ENCODE assay signal across 7 cellular contexts in the genomic region with DNA sequence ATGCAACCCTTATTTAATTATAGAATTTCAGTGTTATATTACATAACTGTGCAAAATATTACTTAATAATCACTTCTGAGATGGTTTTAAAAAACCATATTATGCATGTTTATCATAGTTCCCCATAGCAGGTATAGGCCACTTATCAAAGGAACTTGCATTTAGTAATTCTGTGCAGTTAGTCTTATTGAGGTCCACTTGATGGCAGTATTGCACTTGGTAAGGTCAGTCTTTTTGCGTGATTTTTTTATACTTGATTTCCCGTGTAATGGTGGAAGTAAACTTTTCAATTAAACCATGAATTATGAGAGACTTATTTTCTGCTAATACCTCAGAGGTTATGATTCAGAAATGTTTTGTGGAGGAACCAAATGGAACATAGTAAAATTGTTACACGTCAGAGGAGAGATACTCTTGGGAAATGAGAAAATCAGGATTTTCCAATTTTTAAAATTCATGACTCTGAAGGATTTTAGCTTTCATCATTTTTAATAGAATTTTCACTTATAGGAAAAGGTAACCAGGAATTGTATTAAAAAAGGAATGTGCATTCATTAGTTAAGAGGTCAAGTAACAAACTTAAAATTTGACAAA.
DNase-seq lines count a peak whose midpoint lies in the region; ATAC-seq and TF ChIP-seq lines count a peak whose summit lies in the region.

No MANE protein-coding gene starts in this region.

- CTCF ChIA-PET in RWPE1 (lab: Yijun Ruan, JAX): interaction anchor here (0.6 to 0.7 kb wide), 3 partner anchors 516 to 707 kb away, joined by 3 to 5 read pairs (median 4); no protein-coding TSS in a partner anchor

- peaks cover 0 to 2% of the 10 kb centered on the region in 2 donors for H3K4me1 Mint-ChIP-seq in stimulated activated naive B cell treated with anti-CD40 and anti-IgM and Interleukin-4, amounts not matched to agents 10 μg/mL and 1 μg/mL and 100 μg/mL, for 72 hours

- TF ChIP-seq CTCF in GM06990 (IDR thresholded peaks at IDR 0.05; ENCODE audit: insufficient read depth, low read length, poor library complexity, severe bottlenecking): peak; percentile 5
- TF ChIP-seq CTCF in RWPE1 (conservative IDR thresholded peaks at IDR 0.05; ENCODE audit: low read depth): peak; percentile 54

- POLR2A ChIA-PET in RWPE1 (lab: Yijun Ruan, JAX; ENCODE audit: low non-redundant PET): no interaction called here

- H3K36me3 Mint-ChIP-seq in stimulated activated naive B cell treated with anti-CD40 and anti-IgM and Interleukin-4, amounts not matched to agents 10 μg/mL and 1 μg/mL and 100 μg/mL, for 72 hours: no peaks in the 10 kb centered on the region

- H3K4me3 ChIP-seq in GM06990 (replicated peaks; ENCODE audit: low read depth, low read length): no peak overlapping the region

- ATAC-seq in stimulated activated naive B cell treated with anti-CD40 and anti-IgM and Interleukin-4, amounts not matched to agents 10 μg/mL and 1 μg/mL and 100 μg/mL, for 72 hours (replicated peaks): peak; percentile 49 to 57
- no peak for ATAC-seq in GM19324 (IDR thresholded peaks at IDR 0.05; ENCODE audit: low FRiP score, unreplicated experiment)

- no peak overlapping the region for H3K4me3 Mint-ChIP-seq in stimulated activated naive B cell treated with anti-CD40 and anti-IgM and Interleukin-4, amounts not matched to agents 10 μg/mL and 1 μg/mL and 100 μg/mL, for 72 hours

- H3K27me3 ChIP-seq in GM06990 (replicated peaks; ENCODE audit: control insufficient read depth, insufficient read depth, low read length): no peaks in the 10 kb centered on the region

- H3K36me3 ChIP-seq in GM06990 (ENCODE audit: control insufficient read depth, insufficient read depth, low read length): no peaks in the 10 kb centered on the region

- no peak for DNase-seq in GM06990 (ENCODE audit: extremely low read depth, insufficient read length)
- peak; percentile 6 for DNase-seq in HuH-7.5 (ENCODE audit: low spot score)
- peak; percentile 20 for DNase-seq in RWPE1 (ENCODE audit: low spot score)
- DNase-seq in fibroblast of the conjunctiva (ENCODE audit: low read depth): peak; percentile 75
- no peak for DNase-seq in stimulated activated naive B cell treated with anti-CD40 and anti-IgM and Interleukin-4, amounts not matched to agents 10 μg/mL and 1 μg/mL and 100 μg/mL, for 72 hours
- DNase-seq in iPS-NIHi11 (ENCODE audit: low spot score): no peak

- no peaks in the 10 kb centered on the region for H3K27me3 Mint-ChIP-seq in stimulated activated naive B cell treated with anti-CD40 and anti-IgM and Interleukin-4, amounts not matched to agents 10 μg/mL and 1 μg/mL and 100 μg/mL, for 72 hours

- no peak overlapping the region for H3K27ac ChIP-seq in RWPE1

- H3K27ac Mint-ChIP-seq in stimulated activated naive B cell treated with anti-CD40 and anti-IgM and Interleukin-4, amounts not matched to agents 10 μg/mL and 1 μg/mL and 100 μg/mL, for 72 hours: no peak overlapping the region

- no peaks in the 10 kb centered on the region for H3K9me3 Mint-ChIP-seq in stimulated activated naive B cell treated with anti-CD40 and anti-IgM and Interleukin-4, amounts not matched to agents 10 μg/mL and 1 μg/mL and 100 μg/mL, for 72 hours

Comparison
In these comparisons a context has a peak if more than half of its experiments do, and no peak if none do; other contexts are left out.
1. DNase-seq: peak in HuH-7.5 (single experiment), RWPE1 (single experiment) and fibroblast of the conjunctiva (single experiment); none in GM06990 (single experiment), stimulated activated naive B cell treated with anti-CD40 and anti-IgM and Interleukin-4, amounts not matched to agents 10 μg/mL and 1 μg/mL and 100 μg/mL, for 72 hours (single experiment) and iPS-NIHi11 (single experiment).